Comparison of ENCODE assay signal across 35 cellular contexts in genomic region chrX:31190221-31190975, GRCh38.
"Had no signal": no experiment of that assay in that cellular context is flagged by ENCODE, and none has a peak within 500 bp of the region (broad histone marks: within the 10 kb centered on the region; RNA-seq: fewer than 3 reads in every experiment).

No MANE protein-coding gene starts in this region.

- ATAC-seq: activated CD8-positive, alpha-beta memory T cell treated with anti-CD3 and anti-CD28 coated beads, Interleukin-2, amount 10 ng/mL, durations not matched to agents 7 days and 5 days; PC-3; SK-N-SH treated with all-trans-retinoic acid at 6 μM for 48 hours had no signal

- DNase-seq: activated CD4-positive, alpha-beta memory T cell treated with anti-CD3 and anti-CD28 coated beads, Interleukin-2, amount 10 ng/mL, durations not matched to agents 7 days and 5 days; activated CD4-positive, alpha-beta T cell treated with anti-CD3 and anti-CD28 coated beads for 1 hour; activated CD4-positive, alpha-beta T cell treated with anti-CD3 and anti-CD28 coated beads for 48 hours; activated CD4-positive, CD25-positive, alpha-beta regulatory T cell; activated CD8-positive, alpha-beta memory T cell treated with anti-CD3 and anti-CD28 coated beads for 24 hours; activated CD8-positive, alpha-beta memory T cell treated with anti-CD3 and anti-CD28 coated beads, Interleukin-2, amount 10 ng/mL, durations not matched to agents 7 days and 5 days; activated CD8-positive, alpha-beta memory T cell treated with anti-CD3 and anti-CD28 coated beads, Interleukin-2, amount 50 U/mL, for 48 hours; activated effector memory CD4-positive, alpha-beta T cell treated with Interleukin-2 at 50 U/mL for 16 hours; activated naive CD4-positive, alpha-beta T cell; activated naive CD4-positive, alpha-beta T cell treated with anti-CD3 and anti-CD28 coated beads, Interleukin-2, amount 50 U/mL, for 16 hours; activated naive CD8-positive, alpha-beta T cell treated with anti-CD3 and anti-CD28 coated beads, Interleukin-2, amount 10 ng/mL, durations not matched to agents 7 days and 5 days; activated T-cell treated with anti-CD3 and anti-CD28 coated beads, Interleukin-2, amount 50 U/mL, for 48 hours; anterior cingulate cortex; central memory CD4-positive, alpha-beta T cell; Karpas-422; NCI-H1105; NCI-H1417 treated with DMSO at 0.1 percent for 48 hours; NCI-H187 treated with DMSO at 0.1 percent for 48 hours; NCI-H2081 treated with DMSO at 0.1 percent for 48 hours; NCI-H226; NCI-H446 treated with DMSO at 0.1 percent for 48 hours; NCI-H524; NCI-H69; NK-92 treated with Interleukin-12 subunit alpha and Interleukin-12 subunit beta, amount 100 ng/mL, for 24 hours; PC-3; Peyer's patch; RPMI8226; SIG-M5; T-helper 1 cell; T-helper 2 cell; T-helper 9 cell had no signal

- H3K4me1 Mint-ChIP-seq: activated CD4-positive, alpha-beta memory T cell treated with anti-CD3 and anti-CD28 coated beads, Interleukin-2, amount 10 ng/mL, durations not matched to agents 7 days and 5 days; activated CD8-positive, alpha-beta memory T cell treated with anti-CD3 and anti-CD28 coated beads, Interleukin-2, amount 10 ng/mL, durations not matched to agents 7 days and 5 days; activated naive CD8-positive, alpha-beta T cell treated with anti-CD3 and anti-CD28 coated beads, Interleukin-2, amount 10 ng/mL, durations not matched to agents 7 days and 5 days; IgD-negative memory B cell had no signal

- H3K27ac Mint-ChIP-seq: activated CD4-positive, alpha-beta memory T cell treated with anti-CD3 and anti-CD28 coated beads, Interleukin-2, amount 10 ng/mL, durations not matched to agents 7 days and 5 days; activated CD8-positive, alpha-beta memory T cell treated with anti-CD3 and anti-CD28 coated beads, Interleukin-2, amount 10 ng/mL, durations not matched to agents 7 days and 5 days; activated naive CD8-positive, alpha-beta T cell treated with anti-CD3 and anti-CD28 coated beads, Interleukin-2, amount 10 ng/mL, durations not matched to agents 7 days and 5 days; brain; IgD-negative memory B cell had no signal

- H3K4me1 ChIP-seq: Peyer's patch had no signal

- H3K27me3 Mint-ChIP-seq: activated CD4-positive, alpha-beta memory T cell treated with anti-CD3 and anti-CD28 coated beads, Interleukin-2, amount 10 ng/mL, durations not matched to agents 7 days and 5 days; activated CD8-positive, alpha-beta memory T cell treated with anti-CD3 and anti-CD28 coated beads, Interleukin-2, amount 10 ng/mL, durations not matched to agents 7 days and 5 days; activated naive CD8-positive, alpha-beta T cell treated with anti-CD3 and anti-CD28 coated beads, Interleukin-2, amount 10 ng/mL, durations not matched to agents 7 days and 5 days had no signal

- H3K4me3 Mint-ChIP-seq: activated CD4-positive, alpha-beta memory T cell treated with anti-CD3 and anti-CD28 coated beads, Interleukin-2, amount 10 ng/mL, durations not matched to agents 7 days and 5 days; activated CD8-positive, alpha-beta memory T cell treated with anti-CD3 and anti-CD28 coated beads, Interleukin-2, amount 10 ng/mL, durations not matched to agents 7 days and 5 days; activated naive CD8-positive, alpha-beta T cell treated with anti-CD3 and anti-CD28 coated beads, Interleukin-2, amount 10 ng/mL, durations not matched to agents 7 days and 5 days; brain; IgD-negative memory B cell had no signal

- H3K27me3 ChIP-seq: Peyer's patch had no signal

- H3K4me3 ChIP-seq: Peyer's patch had no signal

- H3K36me3 Mint-ChIP-seq: activated CD8-positive, alpha-beta memory T cell treated with anti-CD3 and anti-CD28 coated beads, Interleukin-2, amount 10 ng/mL, durations not matched to agents 7 days and 5 days; activated naive CD8-positive, alpha-beta T cell treated with anti-CD3 and anti-CD28 coated beads, Interleukin-2, amount 10 ng/mL, durations not matched to agents 7 days and 5 days had no signal

- H3K27ac ChIP-seq: Peyer's patch, VCaP had no signal

- H3K9me3 ChIP-seq: Peyer's patch had no signal

- H3K9me3 Mint-ChIP-seq: activated CD4-positive, alpha-beta memory T cell treated with anti-CD3 and anti-CD28 coated beads, Interleukin-2, amount 10 ng/mL, durations not matched to agents 7 days and 5 days; activated naive CD8-positive, alpha-beta T cell treated with anti-CD3 and anti-CD28 coated beads, Interleukin-2, amount 10 ng/mL, durations not matched to agents 7 days and 5 days had no signal

- H3K36me3 ChIP-seq: Peyer's patch had no signal
